In the genomic region with DNA sequence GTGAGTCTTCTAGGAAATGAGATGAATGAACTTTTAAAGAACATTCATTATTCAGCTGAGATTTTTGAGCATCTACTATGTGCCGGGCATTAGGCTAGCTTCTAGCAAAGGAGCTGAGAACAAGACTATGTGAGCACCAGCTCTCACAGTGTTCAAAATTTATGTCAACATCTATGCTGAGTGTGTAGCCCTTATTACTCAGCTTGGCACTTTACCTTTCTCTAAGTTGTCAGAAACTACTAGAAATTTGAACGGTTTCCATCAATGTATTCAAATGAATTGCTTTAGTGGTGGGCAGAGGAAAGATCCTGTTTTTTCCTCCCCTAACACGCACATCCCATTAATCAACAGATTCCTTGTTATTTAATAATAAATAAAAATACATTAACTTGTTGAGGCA, we compare ENCODE assay signal across 1 cellular context.
TF ChIP-seq lines count a peak whose summit lies in the region.

No MANE protein-coding gene starts in this region.

TF ChIP-seq in SK-N-SH treated with all-trans-retinoic acid at 6 μM for 48 hours, 23 proteins besides CTCF, POLR2A, EP300 and RAD21 (continued from another document):
- TF ChIP-seq, protein P1, sequence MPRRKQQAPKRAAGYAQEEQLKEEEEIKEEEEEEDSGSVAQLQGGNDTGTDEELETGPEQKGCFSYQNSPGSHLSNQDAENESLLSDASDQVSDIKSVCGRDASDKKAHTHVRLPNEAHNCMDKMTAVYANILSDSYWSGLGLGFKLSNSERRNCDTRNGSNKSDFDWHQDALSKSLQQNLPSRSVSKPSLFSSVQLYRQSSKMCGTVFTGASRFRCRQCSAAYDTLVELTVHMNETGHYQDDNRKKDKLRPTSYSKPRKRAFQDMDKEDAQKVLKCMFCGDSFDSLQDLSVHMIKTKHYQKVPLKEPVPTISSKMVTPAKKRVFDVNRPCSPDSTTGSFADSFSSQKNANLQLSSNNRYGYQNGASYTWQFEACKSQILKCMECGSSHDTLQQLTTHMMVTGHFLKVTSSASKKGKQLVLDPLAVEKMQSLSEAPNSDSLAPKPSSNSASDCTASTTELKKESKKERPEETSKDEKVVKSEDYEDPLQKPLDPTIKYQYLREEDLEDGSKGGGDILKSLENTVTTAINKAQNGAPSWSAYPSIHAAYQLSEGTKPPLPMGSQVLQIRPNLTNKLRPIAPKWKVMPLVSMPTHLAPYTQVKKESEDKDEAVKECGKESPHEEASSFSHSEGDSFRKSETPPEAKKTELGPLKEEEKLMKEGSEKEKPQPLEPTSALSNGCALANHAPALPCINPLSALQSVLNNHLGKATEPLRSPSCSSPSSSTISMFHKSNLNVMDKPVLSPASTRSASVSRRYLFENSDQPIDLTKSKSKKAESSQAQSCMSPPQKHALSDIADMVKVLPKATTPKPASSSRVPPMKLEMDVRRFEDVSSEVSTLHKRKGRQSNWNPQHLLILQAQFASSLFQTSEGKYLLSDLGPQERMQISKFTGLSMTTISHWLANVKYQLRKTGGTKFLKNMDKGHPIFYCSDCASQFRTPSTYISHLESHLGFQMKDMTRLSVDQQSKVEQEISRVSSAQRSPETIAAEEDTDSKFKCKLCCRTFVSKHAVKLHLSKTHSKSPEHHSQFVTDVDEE (CRISPR knock-in tag; IDR thresholded peaks at IDR 0.05) = no peak
- TF ChIP-seq ISL1 (CRISPR knock-in tag; IDR thresholded peaks at IDR 0.05) (no peak), ESRRG (CRISPR knock-in tag; IDR thresholded peaks at IDR 0.05) (no peak), TOX (CRISPR knock-in tag; IDR thresholded peaks at IDR 0.05; ENCODE audit: borderline replicate concordance) (no peak), ZC3H10 (CRISPR knock-in tag; IDR thresholded peaks at IDR 0.05) (no peak), ZFP3 (CRISPR knock-in tag; IDR thresholded peaks at IDR 0.05) (no peak), ZNF70 (CRISPR knock-in tag; IDR thresholded peaks at IDR 0.05) (no peak), BACH2 (CRISPR knock-in tag; IDR thresholded peaks at IDR 0.05; ENCODE audit: borderline replicate concordance) (no peak), CSDC2 (CRISPR knock-in tag; IDR thresholded peaks at IDR 0.05) (no peak), ZFP30 (CRISPR knock-in tag; IDR thresholded peaks at IDR 0.05) (no peak)
- TF ChIP-seq, protein P2, sequence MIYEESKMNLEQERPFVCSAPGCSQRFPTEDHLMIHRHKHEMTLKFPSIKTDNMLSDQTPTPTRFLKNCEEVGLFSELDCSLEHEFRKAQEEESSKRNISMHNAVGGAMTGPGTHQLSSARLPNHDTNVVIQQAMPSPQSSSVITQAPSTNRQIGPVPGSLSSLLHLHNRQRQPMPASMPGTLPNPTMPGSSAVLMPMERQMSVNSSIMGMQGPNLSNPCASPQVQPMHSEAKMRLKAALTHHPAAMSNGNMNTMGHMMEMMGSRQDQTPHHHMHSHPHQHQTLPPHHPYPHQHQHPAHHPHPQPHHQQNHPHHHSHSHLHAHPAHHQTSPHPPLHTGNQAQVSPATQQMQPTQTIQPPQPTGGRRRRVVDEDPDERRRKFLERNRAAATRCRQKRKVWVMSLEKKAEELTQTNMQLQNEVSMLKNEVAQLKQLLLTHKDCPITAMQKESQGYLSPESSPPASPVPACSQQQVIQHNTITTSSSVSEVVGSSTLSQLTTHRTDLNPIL (CRISPR knock-in tag; IDR thresholded peaks at IDR 0.05; ENCODE audit: low read depth) = no peak
- TF ChIP-seq, protein P3, sequence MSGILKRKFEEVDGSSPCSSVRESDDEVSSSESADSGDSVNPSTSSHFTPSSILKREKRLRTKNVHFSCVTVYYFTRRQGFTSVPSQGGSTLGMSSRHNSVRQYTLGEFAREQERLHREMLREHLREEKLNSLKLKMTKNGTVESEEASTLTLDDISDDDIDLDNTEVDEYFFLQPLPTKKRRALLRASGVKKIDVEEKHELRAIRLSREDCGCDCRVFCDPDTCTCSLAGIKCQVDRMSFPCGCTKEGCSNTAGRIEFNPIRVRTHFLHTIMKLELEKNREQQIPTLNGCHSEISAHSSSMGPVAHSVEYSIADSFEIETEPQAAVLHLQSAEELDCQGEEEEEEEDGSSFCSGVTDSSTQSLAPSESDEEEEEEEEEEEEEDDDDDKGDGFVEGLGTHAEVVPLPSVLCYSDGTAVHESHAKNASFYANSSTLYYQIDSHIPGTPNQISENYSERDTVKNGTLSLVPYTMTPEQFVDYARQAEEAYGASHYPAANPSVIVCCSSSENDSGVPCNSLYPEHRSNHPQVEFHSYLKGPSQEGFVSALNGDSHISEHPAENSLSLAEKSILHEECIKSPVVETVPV (CRISPR knock-in tag; IDR thresholded peaks at IDR 0.05) = no peak
- TF ChIP-seq, protein P4, sequence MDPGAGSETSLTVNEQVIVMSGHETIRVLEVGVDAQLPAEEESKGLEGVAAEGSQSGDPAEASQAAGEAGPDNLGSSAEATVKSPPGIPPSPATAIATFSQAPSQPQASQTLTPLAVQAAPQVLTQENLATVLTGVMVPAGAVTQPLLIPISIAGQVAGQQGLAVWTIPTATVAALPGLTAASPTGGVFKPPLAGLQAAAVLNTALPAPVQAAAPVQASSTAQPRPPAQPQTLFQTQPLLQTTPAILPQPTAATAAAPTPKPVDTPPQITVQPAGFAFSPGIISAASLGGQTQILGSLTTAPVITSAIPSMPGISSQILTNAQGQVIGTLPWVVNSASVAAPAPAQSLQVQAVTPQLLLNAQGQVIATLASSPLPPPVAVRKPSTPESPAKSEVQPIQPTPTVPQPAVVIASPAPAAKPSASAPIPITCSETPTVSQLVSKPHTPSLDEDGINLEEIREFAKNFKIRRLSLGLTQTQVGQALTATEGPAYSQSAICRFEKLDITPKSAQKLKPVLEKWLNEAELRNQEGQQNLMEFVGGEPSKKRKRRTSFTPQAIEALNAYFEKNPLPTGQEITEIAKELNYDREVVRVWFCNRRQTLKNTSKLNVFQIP (CRISPR knock-in tag; IDR thresholded peaks at IDR 0.05; ENCODE audit: borderline replicate concordance, low read depth) = no peak
- TF ChIP-seq, protein P5, sequence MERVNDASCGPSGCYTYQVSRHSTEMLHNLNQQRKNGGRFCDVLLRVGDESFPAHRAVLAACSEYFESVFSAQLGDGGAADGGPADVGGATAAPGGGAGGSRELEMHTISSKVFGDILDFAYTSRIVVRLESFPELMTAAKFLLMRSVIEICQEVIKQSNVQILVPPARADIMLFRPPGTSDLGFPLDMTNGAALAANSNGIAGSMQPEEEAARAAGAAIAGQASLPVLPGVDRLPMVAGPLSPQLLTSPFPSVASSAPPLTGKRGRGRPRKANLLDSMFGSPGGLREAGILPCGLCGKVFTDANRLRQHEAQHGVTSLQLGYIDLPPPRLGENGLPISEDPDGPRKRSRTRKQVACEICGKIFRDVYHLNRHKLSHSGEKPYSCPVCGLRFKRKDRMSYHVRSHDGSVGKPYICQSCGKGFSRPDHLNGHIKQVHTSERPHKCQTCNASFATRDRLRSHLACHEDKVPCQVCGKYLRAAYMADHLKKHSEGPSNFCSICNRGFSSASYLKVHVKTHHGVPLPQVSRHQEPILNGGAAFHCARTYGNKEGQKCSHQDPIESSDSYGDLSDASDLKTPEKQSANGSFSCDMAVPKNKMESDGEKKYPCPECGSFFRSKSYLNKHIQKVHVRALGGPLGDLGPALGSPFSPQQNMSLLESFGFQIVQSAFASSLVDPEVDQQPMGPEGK (CRISPR knock-in tag; IDR thresholded peaks at IDR 0.05; ENCODE audit: borderline replicate concordance) = no peak
